Comparison of ENCODE assay signal across 25 cellular contexts in the genomic region with DNA sequence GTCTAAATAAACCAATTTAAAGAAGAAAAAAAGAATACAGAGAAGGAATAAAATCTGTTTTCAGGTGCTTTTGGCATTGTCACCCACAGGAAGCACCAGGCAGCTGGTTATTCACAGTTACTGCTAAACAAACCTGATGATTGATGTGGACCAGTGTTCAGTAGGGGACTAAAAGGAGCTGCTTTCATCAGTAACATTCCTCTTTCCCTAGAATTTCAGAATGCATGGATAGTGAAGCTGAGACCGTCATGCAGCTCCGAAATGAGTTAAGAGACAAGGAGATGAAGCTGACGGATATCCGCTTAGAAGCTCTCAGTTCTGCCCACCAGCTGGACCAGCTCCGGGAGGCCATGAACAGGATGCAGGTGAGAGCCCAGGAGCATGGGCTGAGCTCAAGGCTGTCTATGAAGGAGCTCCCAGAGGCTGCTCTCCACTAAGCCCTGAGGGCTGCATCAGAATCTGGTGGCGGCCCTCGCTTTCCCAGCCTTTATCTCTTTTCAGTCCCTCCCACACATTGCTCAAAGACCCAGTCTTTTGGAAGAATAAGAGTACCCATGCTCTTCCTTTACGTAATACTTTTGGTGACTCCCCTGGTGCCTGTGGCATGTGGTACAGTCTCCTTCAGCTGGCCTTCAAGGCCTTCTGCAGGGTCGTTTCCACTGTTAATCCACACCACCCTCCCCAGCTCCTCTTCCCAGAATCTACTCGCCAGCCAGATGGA.
A peak's percentile ranks its signal among the peaks of the same experiment; 100 is the strongest.
DNase-seq lines count a peak whose midpoint lies in the region; ATAC-seq, FAIRE-seq and TF ChIP-seq lines count a peak whose summit lies in the region.
"Had no signal": no experiment of that assay in that cellular context is flagged by ENCODE, and none has a peak within 500 bp of the region (broad histone marks: within the 10 kb centered on the region; RNA-seq: fewer than 3 reads in every experiment).

No MANE protein-coding gene starts in this region.

- TF ChIP-seq POLR2A in K562 (conservative IDR thresholded peaks at IDR 0.05) (no peak), stomach (IDR thresholded peaks at IDR 0.05) (no peak)

- POLR2A ChIA-PET in K562 (lab: Yijun Ruan, JAX) = interaction anchor here (0.6 to 1.6 kb wide), 6 partner anchors 9 to 116 kb away, joined by 3 to 4 read pairs (median 3); no protein-coding TSS in a partner anchor

- H3K4me1 ChIP-seq in K562 (replicated peaks in 1 of 2; ENCODE audit: control insufficient read depth in 2 of 2, insufficient read depth in 2 of 2, low read length in 2 of 2) (peaks cover 20 to 40% of the 10 kb centered on the region in 2 experiments), stomach (peaks cover 0 to 24% (median 12%) of the 10 kb centered on the region in 4 donors)
- H3K4me1 ChIP-seq: BE2C, Peyer's patch had no signal

- H3K27ac ChIP-seq in K562 (ENCODE audit: extremely low read depth, low read depth, low read length) (peak overlapping the region; percentile 71; the same call in 2 of the 3 replicates), stomach (peak overlapping the region in 3 of 5 donors; percentile 2 to 29 (median 4)), caudate nucleus (ENCODE audit: low read depth, low read length) (no peak overlapping the region)
- H3K27ac ChIP-seq: Peyer's patch, upper lobe of right lung had no signal

- in situ Hi-C loops in K562 (cut with MboI) = no loop called here

- no peaks in the 10 kb centered on the region for H4K20me1 ChIP-seq in K562 (replicated peaks; ENCODE audit: control insufficient read depth, insufficient read depth, low read length)

- TF ChIP-seq CTCF in K562 (IDR thresholded peaks at IDR 0.05 in 2 of 3, conservative IDR thresholded peaks at IDR 0.05 in 1 of 3; ENCODE audit: insufficient read depth in 2 of 3, low read depth in 1 of 3, low read length in 3 of 3) (no peak), stomach (IDR thresholded peaks at IDR 0.05) (no peak)

- ATAC-seq in K562 = peak; percentile 60
- ATAC-seq: T-cell had no signal

- BruUV-seq in K562 (replicated peaks; lab: Mats Ljungman, UMichigan) = no TSS peak

- no peaks in the 10 kb centered on the region for H3K9me1 ChIP-seq in K562 (ENCODE audit: control insufficient read depth, insufficient read depth, low read length)

- no peaks in the 10 kb centered on the region for H3K9me3 ChIP-seq in K562 (replicated peaks; ENCODE audit: control insufficient read depth, insufficient read depth, low read depth, low read length)
- no peaks in the 10 kb centered on the region for H3K9me3 ChIP-seq in stomach
- H3K9me3 ChIP-seq: BE2C, Peyer's patch, upper lobe of right lung had no signal

- H3K4me3 ChIP-seq in K562 = no peak overlapping the region
- H3K4me3 ChIP-seq in stomach = no peak overlapping the region
- H3K4me3 ChIP-seq: Peyer's patch, skin epidermis, upper lobe of right lung had no signal

- TF ChIP-seq EP300 in K562 (IDR thresholded peaks at IDR 0.05; ENCODE audit: low read length) (no peak), stomach (IDR thresholded peaks at IDR 0.05) (no peak)

- H3K79me2 ChIP-seq in K562 (ENCODE audit: control insufficient read depth, insufficient read depth, low read length) = no peaks in the 10 kb centered on the region

- H3K27me3 ChIP-seq in K562 (ENCODE audit: control insufficient read depth in 2 of 2, insufficient read depth in 2 of 2, low read length in 2 of 2) (no peaks in the 10 kb centered on the region), stomach (no peaks in the 10 kb centered on the region)
- H3K27me3 ChIP-seq: BE2C, Peyer's patch, upper lobe of right lung had no signal

- 40% methylated on average over 10 of the region's 10 CpGs for WGBS in K562 (ENCODE audit: insufficient coverage, low coverage, missing lambda C conversion rate)
- 82 to 95% (median 90%) methylated on average over 10 of the region's 10 CpGs for WGBS in stomach, 5 donors

- H3K9ac ChIP-seq in K562 (ENCODE audit: insufficient read depth in 1 of 2, low read depth in 2 of 2, low read length in 2 of 2) = peak overlapping the region; percentile 32 to 73; a peak in 2 of 4 replicates

- peak overlapping the region; percentile 60 for H2AFZ ChIP-seq in K562 (ENCODE audit: low read depth, low read length)

- CTCF ChIA-PET in K562 (lab: Yijun Ruan, JAX; ENCODE audit: low intra/inter-chr PET ratio) = no interaction called here

- H3K36me3 ChIP-seq in K562 (ENCODE audit: control insufficient read depth, insufficient read depth, low read length) (no peaks in the 10 kb centered on the region), stomach (peaks cover 22 to 80% (median 69%) of the 10 kb centered on the region in 4 donors)
- H3K36me3 ChIP-seq: BE2C had no signal

- no peak for TF ChIP-seq RAD21 in K562 (CRISPR knock-in tag; conservative IDR thresholded peaks at IDR 0.05 in 1 of 2, IDR thresholded peaks at IDR 0.05 in 1 of 2)

- no peak for FAIRE-seq in K562 (lab: Jason Lieb, UNC)

- peak overlapping the region; percentile 65 for H3K4me2 ChIP-seq in K562 (ENCODE audit: insufficient read depth, low read length)

- DNase-seq in NCI-H748 (lab: John Stamatoyannopoulos, UW; ENCODE audit: unreplicated experiment) (peak; percentile 40), NCI-H748 treated with DMSO at 0.1 percent for 48 hours (lab: John Stamatoyannopoulos, UW) (no peak), NCI-H2081 (lab: John Stamatoyannopoulos, UW) (peak; percentile 61 to 88), K562 (ENCODE audit: extremely low read depth in 1 of 4, low spot score in 3 of 4) (peak in 2 of 4 experiments; percentile 28 to 49), stomach (no peak), caudate nucleus (lab: John Stamatoyannopoulos, UW) (no peak), medulla oblongata (ENCODE audit: extremely low spot score) (no peak), COR-L47 (lab: John Stamatoyannopoulos, UW) (no peak)
- DNase-seq: activated CD4-positive, alpha-beta memory T cell treated with anti-CD3 and anti-CD28 coated beads, Interleukin-2, amount 10 ng/mL, durations not matched to agents 7 days and 5 days; activated CD4-positive, CD25-positive, alpha-beta regulatory T cell treated with anti-CD3 and anti-CD28 coated beads, Interleukin-2, amount 50 U/mL, for 72 hours; activated effector memory CD4-positive, alpha-beta T cell treated with anti-CD3 and anti-CD28 coated beads, Interleukin-2, amount 50 U/mL, for 16 hours; activated naive CD8-positive, alpha-beta T cell treated with anti-CD3 and anti-CD28 coated beads, Interleukin-2, amount 10 ng/mL, durations not matched to agents 7 days and 5 days; BE2C; HFFc6; kidney glomerular epithelial cell; mesenchymal stem cell; MM.1S; NCI-H187 treated with DMSO at 0.1 percent for 48 hours; occipital lobe; Peyer's patch; stimulated activated CD4-positive, alpha-beta T cell treated with anti-CD3 and anti-CD28 coated beads, Interleukin-1b, Interleukin-23, amount 100 ng/mL, for 48 hours; substantia nigra; T-cell; upper lobe of right lung had no signal

- intact Hi-C loops in K562 (cut with micrococcal nuclease) = no loop called here
- intact Hi-C loops in stomach (cut with DNase I; ENCODE audit: low total_unique reads) = no loop called here

TF ChIP-seq in K562, 482 proteins besides CTCF, POLR2A, EP300 and RAD21 (continues in another document):
- TF ChIP-seq EGR1 (conservative IDR thresholded peaks at IDR 0.05) (peak; percentile 25; the same call in 1 of the 2 replicates), FOXK2 (conservative IDR thresholded peaks at IDR 0.05 in 1 of 2, IDR thresholded peaks at IDR 0.05 in 1 of 2; ENCODE audit: low read depth in 2 of 2) (peak in 1 of 2 experiments; percentile 36; a peak in 1 of 4 replicates), ZFX (CRISPR knock-in tag; IDR thresholded peaks at IDR 0.05) (no peak), ATF7 (IDR thresholded peaks at IDR 0.05) (0 out of 2 replicates have a peak, but pooled peaks have one; percentile 53), NFIC (IDR thresholded peaks at IDR 0.05) (no peak), MYNN (IDR thresholded peaks at IDR 0.05) (peak; percentile 49; the same call in 1 of the 2 replicates), MYNN (CRISPR knock-in tag; IDR thresholded peaks at IDR 0.05) (no peak), ZBTB1 (CRISPR knock-in tag; IDR thresholded peaks at IDR 0.05; ENCODE audit: borderline replicate concordance, low read depth) (no peak), PRMT5 (CRISPR knock-in tag; IDR thresholded peaks at IDR 0.05) (no peak)
- TF ChIP-seq, protein P1, sequence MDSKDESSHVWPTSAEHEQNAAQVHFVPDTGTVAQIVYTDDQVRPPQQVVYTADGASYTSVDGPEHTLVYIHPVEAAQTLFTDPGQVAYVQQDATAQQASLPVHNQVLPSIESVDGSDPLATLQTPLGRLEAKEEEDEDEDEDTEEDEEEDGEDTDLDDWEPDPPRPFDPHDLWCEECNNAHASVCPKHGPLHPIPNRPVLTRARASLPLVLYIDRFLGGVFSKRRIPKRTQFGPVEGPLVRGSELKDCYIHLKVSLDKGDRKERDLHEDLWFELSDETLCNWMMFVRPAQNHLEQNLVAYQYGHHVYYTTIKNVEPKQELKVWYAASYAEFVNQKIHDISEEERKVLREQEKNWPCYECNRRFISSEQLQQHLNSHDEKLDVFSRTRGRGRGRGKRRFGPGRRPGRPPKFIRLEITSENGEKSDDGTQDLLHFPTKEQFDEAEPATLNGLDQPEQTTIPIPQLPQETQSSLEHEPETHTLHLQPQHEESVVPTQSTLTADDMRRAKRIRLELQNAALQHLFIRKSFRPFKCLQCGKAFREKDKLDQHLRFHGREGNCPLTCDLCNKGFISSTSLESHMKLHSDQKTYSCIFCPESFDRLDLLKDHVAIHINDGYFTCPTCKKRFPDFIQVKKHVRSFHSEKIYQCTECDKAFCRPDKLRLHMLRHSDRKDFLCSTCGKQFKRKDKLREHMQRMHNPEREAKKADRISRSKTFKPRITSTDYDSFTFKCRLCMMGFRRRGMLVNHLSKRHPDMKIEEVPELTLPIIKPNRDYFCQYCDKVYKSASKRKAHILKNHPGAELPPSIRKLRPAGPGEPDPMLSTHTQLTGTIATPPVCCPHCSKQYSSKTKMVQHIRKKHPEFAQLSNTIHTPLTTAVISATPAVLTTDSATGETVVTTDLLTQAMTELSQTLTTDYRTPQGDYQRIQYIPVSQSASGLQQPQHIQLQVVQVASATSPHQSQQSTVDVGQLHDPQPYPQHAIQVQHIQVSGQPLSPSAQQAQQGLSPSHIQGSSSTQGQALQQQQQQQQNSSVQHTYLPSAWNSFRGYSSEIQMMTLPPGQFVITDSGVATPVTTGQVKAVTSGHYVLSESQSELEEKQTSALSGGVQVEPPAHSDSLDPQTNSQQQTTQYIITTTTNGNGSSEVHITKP (IDR thresholded peaks at IDR 0.05; ENCODE audit: partially characterized antibody) = peak; percentile 95

Comparison
In these comparisons a context has a peak if more than half of its experiments do, and no peak if none do; other contexts are left out.
1. DNase-seq: peak in NCI-H748 (single experiment) and NCI-H2081 (2 of 2); none in NCI-H748 treated with DMSO at 0.1 percent for 48 hours (single experiment), stomach (single experiment), caudate nucleus (0 of 61), medulla oblongata (single experiment) and COR-L47 (single experiment).